ENCODE assay signal across 22 cellular contexts in the genomic region with DNA sequence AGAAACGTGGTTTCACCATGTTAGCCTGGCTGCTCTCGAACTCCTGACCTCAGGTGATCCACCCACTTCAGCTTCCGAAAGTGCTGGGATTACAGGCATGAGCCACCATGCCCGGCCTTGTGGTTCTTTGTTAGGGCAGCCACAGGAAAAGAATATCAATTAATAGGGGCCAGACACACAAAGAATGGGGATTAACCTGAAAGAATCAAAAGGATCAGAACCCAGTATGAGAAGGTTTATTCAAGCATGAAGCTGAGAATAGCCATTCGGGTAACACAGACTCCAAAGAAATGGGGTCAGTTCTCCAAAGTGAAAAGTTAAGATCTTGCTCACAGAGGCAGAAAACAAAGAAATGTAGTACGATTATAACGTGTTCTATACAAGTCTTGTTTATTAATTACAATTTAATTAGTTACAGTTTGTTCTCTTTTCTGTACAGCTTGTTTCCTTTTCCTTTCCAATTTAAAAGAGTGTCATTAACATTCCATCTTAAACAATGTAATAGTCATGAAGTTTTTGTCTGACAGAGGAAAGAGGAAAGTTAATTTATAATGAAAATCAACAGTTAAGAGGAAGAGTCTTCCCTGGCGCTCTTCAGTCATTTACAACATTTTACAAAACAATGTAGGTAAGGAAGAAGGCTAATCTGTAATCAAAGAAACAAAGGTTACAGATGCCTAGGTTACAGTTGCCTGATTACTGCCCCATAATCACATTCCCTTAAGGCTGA. TPM values are rescaled to one million over a fixed set of nuclear protein-coding genes. Genes with fewer than 3 reads are reported as not detected.
DNase-seq lines count a peak whose midpoint lies in the region; ATAC-seq, FAIRE-seq and TF ChIP-seq lines count a peak whose summit lies in the region.
"Had no signal": no experiment of that assay in that cellular context is flagged by ENCODE, and none has a peak within 500 bp of the region (broad histone marks: within the 10 kb centered on the region; RNA-seq: fewer than 3 reads in every experiment).

No MANE protein-coding gene starts in this region.

- H3K14ac ChIP-seq in H1 (ENCODE audit: insufficient read length), result no peak overlapping the region

- DNase-seq in H1 (ENCODE audit: low read depth in 1 of 2, low spot score in 2 of 2) (no peak), kidney glomerular epithelial cell (lab: John Stamatoyannopoulos, UW) (peak; percentile 41), small intestine (peak; percentile 22), adrenal gland (no peak), NCI-H1105 (lab: John Stamatoyannopoulos, UW) (no peak), osteocyte (ENCODE audit: extremely low spot score, unreplicated experiment) (no peak)
- DNase-seq: activated CD4-positive, alpha-beta memory T cell treated with anti-CD3 and anti-CD28 coated beads, Interleukin-2, amount 10 ng/mL, durations not matched to agents 7 days and 5 days; activated naive CD4-positive, alpha-beta T cell treated with anti-CD3 and anti-CD28 coated beads, Interleukin-2, amount 10 ng/mL, durations not matched to agents 7 days and 5 days; activated T-cell treated with anti-CD3 and anti-CD28 coated beads, Interleukin-2, amount 50 U/mL, for 1 hour; foreskin keratinocyte; NCI-H1436; NCI-H2171 treated with DMSO at 0.1 percent for 48 hours; NCI-H748 treated with DMSO at 0.1 percent for 48 hours; ovary; PC-3; stimulated activated CD4-positive, alpha-beta T cell treated with anti-CD3 and anti-CD28 coated beads, Interleukin-4, amount 100 ng/mL, for 24 hours; T-helper 17 cell had no signal

- peak overlapping the region; percentile 40 to 53; a peak in 2 of 4 replicates for H3K4me2 ChIP-seq in H1 (ENCODE audit: insufficient read depth in 1 of 2, low read depth in 2 of 2, low read length in 2 of 2)

- H3K79me1 ChIP-seq in H1 (ENCODE audit: low read depth, low read length), result no peaks in the 10 kb centered on the region

- peak overlapping the region; percentile 97; the same call in 1 of the 2 replicates for H2BK5ac ChIP-seq in H1 (ENCODE audit: low read depth, low read length)

- no peak overlapping the region for H2BK20ac ChIP-seq in H1 (ENCODE audit: low read length)

- H3K79me2 ChIP-seq in H1 (ENCODE audit: control insufficient read depth in 1 of 2, insufficient read depth in 2 of 2, low read length in 2 of 2), result no peaks in the 10 kb centered on the region

- CTCF ChIA-PET in H1 (lab: Charles Lee; ENCODE audit: partially characterized antibody), result interaction anchor here (0.7 to 2.9 kb wide), 2 partner anchors 251 to 292 kb away, joined by 4 to 7 read pairs; no protein-coding TSS in a partner anchor

- H3K4ac ChIP-seq in H1 (replicated peaks; ENCODE audit: insufficient read length, low read depth, low read length), result no peak overlapping the region

- 0 out of 2 replicates have a peak, but pooled peaks cover 2% of the 10 kb centered on the region for H3K23me2 ChIP-seq in H1 (ENCODE audit: low read depth, low read length)

- no peak overlapping the region for H4K5ac ChIP-seq in H1 (ENCODE audit: insufficient read length, low read depth, low read length)

- no peak overlapping the region for H2AK5ac ChIP-seq in H1 (ENCODE audit: low read depth, low read length)

- no peak overlapping the region for H4K8ac ChIP-seq in H1 (ENCODE audit: extremely low read depth, insufficient read depth, low read length)

- no peak overlapping the region for H3K27ac Mint-ChIP-seq in osteocyte (ENCODE audit: unreplicated experiment)
- H3K27ac Mint-ChIP-seq: activated CD4-positive, alpha-beta memory T cell treated with anti-CD3 and anti-CD28 coated beads, Interleukin-2, amount 10 ng/mL, durations not matched to agents 7 days and 5 days; activated naive CD4-positive, alpha-beta T cell treated with anti-CD3 and anti-CD28 coated beads, Interleukin-2, amount 10 ng/mL, durations not matched to agents 7 days and 5 days; T-helper 17 cell had no signal

- ATAC-seq in GM19328 (IDR thresholded peaks at IDR 0.05; ENCODE audit: unreplicated experiment), result no peak
- ATAC-seq: foreskin keratinocyte, PC-3, T-helper 17 cell had no signal

- POLR2A ChIA-PET in H1 (lab: Charles Lee; ENCODE audit: partially characterized antibody), result interaction anchor here (0.7 to 1.2 kb wide), 4 partner anchors 10 to 242 kb away, joined by 3 to 5 read pairs (median 3); a partner anchor contains a TSS

- H3K18ac ChIP-seq in H1 (ENCODE audit: extremely low read depth, low read length), result no peak overlapping the region; the same call in none of the 2 replicates

- H3K36me3 Mint-ChIP-seq in osteocyte (ENCODE audit: unreplicated experiment), result no peaks in the 10 kb centered on the region
- H3K36me3 Mint-ChIP-seq: activated naive CD4-positive, alpha-beta T cell treated with anti-CD3 and anti-CD28 coated beads, Interleukin-2, amount 10 ng/mL, durations not matched to agents 7 days and 5 days had no signal

- no peak overlapping the region for H3K4me3 Mint-ChIP-seq in osteocyte (ENCODE audit: unreplicated experiment)
- H3K4me3 Mint-ChIP-seq: activated CD4-positive, alpha-beta memory T cell treated with anti-CD3 and anti-CD28 coated beads, Interleukin-2, amount 10 ng/mL, durations not matched to agents 7 days and 5 days; activated naive CD4-positive, alpha-beta T cell treated with anti-CD3 and anti-CD28 coated beads, Interleukin-2, amount 10 ng/mL, durations not matched to agents 7 days and 5 days; T-helper 17 cell had no signal

- H2AFZ ChIP-seq in H1 (ENCODE audit: low read length), result no peak overlapping the region

- H3K9me3 Mint-ChIP-seq in osteocyte (ENCODE audit: unreplicated experiment), result no peaks in the 10 kb centered on the region
- H3K9me3 Mint-ChIP-seq: activated CD4-positive, alpha-beta memory T cell treated with anti-CD3 and anti-CD28 coated beads, Interleukin-2, amount 10 ng/mL, durations not matched to agents 7 days and 5 days; activated naive CD4-positive, alpha-beta T cell treated with anti-CD3 and anti-CD28 coated beads, Interleukin-2, amount 10 ng/mL, durations not matched to agents 7 days and 5 days had no signal

- TF ChIP-seq RAD21 in Ishikawa (IDR thresholded peaks at IDR 0.05; ENCODE audit: low read depth) (no peak), H1 (IDR thresholded peaks at IDR 0.05 in 1 of 2, conservative IDR thresholded peaks at IDR 0.05 in 1 of 2; ENCODE audit: low read depth in 2 of 2, low read length in 2 of 2) (no peak)

- no peak overlapping the region for H2BK12ac ChIP-seq in H1 (ENCODE audit: low read depth, low read length)

- TF ChIP-seq POLR2A in H1 (IDR thresholded peaks at IDR 0.05; ENCODE audit: control extremely low read depth in 1 of 2, low read depth in 2 of 2, low read length in 2 of 2) (no peak), adrenal gland (IDR thresholded peaks at IDR 0.05) (no peak)

- H3K4me1 ChIP-seq in H1 (replicated peaks in 1 of 4; ENCODE audit: control insufficient read depth in 3 of 4, insufficient read depth in 4 of 4, low read length in 3 of 4) (peaks cover 4 to 10% (median 9%) of the 10 kb centered on the region in 4 experiments), small intestine (ENCODE audit: control insufficient read depth in 2 of 2, insufficient read depth in 1 of 2, low read depth in 1 of 2, low read length in 1 of 2) (peaks cover 0 to 2% of the 10 kb centered on the region in 2 donors), adrenal gland (replicated peaks in 1 of 2) (no peaks in the 10 kb centered on the region)
- H3K4me1 ChIP-seq: foreskin keratinocyte had no signal

- TF ChIP-seq CTCF in H1 (IDR thresholded peaks at IDR 0.05; ENCODE audit: control extremely low read depth in 1 of 3, insufficient read depth in 1 of 3, low read depth in 1 of 3, low read length in 3 of 3), result no peak
- no peak for TF ChIP-seq CTCF in adrenal gland (IDR thresholded peaks at IDR 0.05)
- TF ChIP-seq CTCF in osteocyte (IDR thresholded peaks at IDR 0.05), result no peak

- H3K4me3 ChIP-seq in H1 (ENCODE audit: extremely low read depth in 1 of 4, insufficient read depth in 2 of 4, low read depth in 3 of 4, low read length in 4 of 4) (peak overlapping the region in 1 of 4 experiments; percentile 19; a peak in 1 of 8 replicates), small intestine (ENCODE audit: low read depth in 1 of 2, low read length in 2 of 2) (no peak overlapping the region), adrenal gland (no peak overlapping the region)
- H3K4me3 ChIP-seq: ovary, SJSA1 had no signal

- peak overlapping the region; percentile 92 for H2BK120ac ChIP-seq in H1 (replicated peaks; ENCODE audit: low read depth, low read length)

- H3K27ac ChIP-seq in H1 (ENCODE audit: low read depth, low read length), result no peak overlapping the region; the same call in 1 of the 2 replicates
- H3K27ac ChIP-seq in small intestine (ENCODE audit: low read depth in 1 of 2, low read length in 1 of 2), result no peak overlapping the region
- H3K27ac ChIP-seq in adrenal gland, result no peak overlapping the region
- H3K27ac ChIP-seq: foreskin keratinocyte, ovary, SJSA1 had no signal

- no peaks in the 10 kb centered on the region for H3K27me3 Mint-ChIP-seq in osteocyte (ENCODE audit: unreplicated experiment)

- H3K36me3 ChIP-seq in H1 (ENCODE audit: control insufficient read depth in 2 of 4, insufficient read depth in 4 of 4, low read length in 3 of 4) (no peaks in the 10 kb centered on the region), small intestine (ENCODE audit: control insufficient read depth in 2 of 2, insufficient read depth in 2 of 2, low read length in 2 of 2) (no peaks in the 10 kb centered on the region), adrenal gland (replicated peaks in 1 of 2) (no peaks in the 10 kb centered on the region)
- H3K36me3 ChIP-seq: ovary, SJSA1 had no signal

- no peaks in the 10 kb centered on the region for H4K20me1 ChIP-seq in H1 (replicated peaks in 1 of 2; ENCODE audit: control insufficient read depth in 1 of 2, insufficient read depth in 2 of 2, low read length in 2 of 2)

- H3K27me3 ChIP-seq in H1 (replicated peaks in 1 of 4; ENCODE audit: control insufficient read depth in 3 of 4, extremely low read depth in 1 of 4, insufficient read depth in 3 of 4, low read length in 3 of 4), result no peaks in the 10 kb centered on the region
- H3K27me3 ChIP-seq in small intestine (ENCODE audit: control insufficient read depth in 2 of 2, insufficient read depth in 2 of 2, low read length in 2 of 2), result no peaks in the 10 kb centered on the region
- no peaks in the 10 kb centered on the region for H3K27me3 ChIP-seq in adrenal gland
- H3K27me3 ChIP-seq: foreskin keratinocyte, ovary, SJSA1 had no signal

- FAIRE-seq in H1 (lab: Jason Lieb, UNC) (no peak), small intestine (lab: Jason Lieb, UNC) (no peak)
- FAIRE-seq: astrocyte, HTR-8/SVneo had no signal

- H4K91ac ChIP-seq in H1 (replicated peaks; ENCODE audit: insufficient read length, low read length), result peak overlapping the region; percentile 55

- intact Hi-C loops in adrenal gland (cut with DNase I), result no loop called here

- no peak overlapping the region for H3K23ac ChIP-seq in H1 (ENCODE audit: insufficient read length)

- H3K9me3 ChIP-seq in H1 (ENCODE audit: insufficient read depth in 2 of 2, low read depth in 1 of 2, low read length in 1 of 2) (no peaks in the 10 kb centered on the region; a peak in 1 of 4 replicates), small intestine (ENCODE audit: control insufficient read depth, low read depth) (no peaks in the 10 kb centered on the region), adrenal gland (replicated peaks in 1 of 3) (no peaks in the 10 kb centered on the region)
- H3K9me3 ChIP-seq: ovary, SJSA1 had no signal

- H3K56ac ChIP-seq in H1 (replicated peaks; ENCODE audit: insufficient read length, low read depth, low read length), result no peak overlapping the region

- H3K9ac ChIP-seq in H1 (replicated peaks in 1 of 4; ENCODE audit: extremely low read depth in 1 of 4, low read depth in 3 of 4, low read length in 3 of 4), result no peak overlapping the region

- H2BK15ac ChIP-seq in H1 (ENCODE audit: low read length), result no peak overlapping the region

- peaks cover 8% of the 10 kb centered on the region for H3K4me1 Mint-ChIP-seq in osteocyte (ENCODE audit: unreplicated experiment)
- H3K4me1 Mint-ChIP-seq: activated CD4-positive, alpha-beta memory T cell treated with anti-CD3 and anti-CD28 coated beads, Interleukin-2, amount 10 ng/mL, durations not matched to agents 7 days and 5 days; activated naive CD4-positive, alpha-beta T cell treated with anti-CD3 and anti-CD28 coated beads, Interleukin-2, amount 10 ng/mL, durations not matched to agents 7 days and 5 days; T-helper 17 cell had no signal

- TF ChIP-seq EP300 in Ishikawa (IDR thresholded peaks at IDR 0.05; ENCODE audit: borderline replicate concordance), result peak; percentile 36; the same call in 1 of the 2 replicates
- 0 out of 3 replicates have a peak, but pooled peaks of 1 of the 2 experiments have one; percentile 44 for TF ChIP-seq EP300 in H1 (IDR thresholded peaks at IDR 0.05; ENCODE audit: borderline replicate concordance in 1 of 2, low read depth in 2 of 2, low read length in 2 of 2)

- 12% methylated on average over 8 of the region's 8 CpGs; no CpG with 5 or more reads in 1 of the 2 experiments for WGBS in H1 (ENCODE audit: extremely low coverage in 1 of 2, insufficient coverage in 1 of 2, insufficient read length in 1 of 2, insufficient replicate concordance in 2 of 2, low coverage in 1 of 2, low lambda C conversion rate in 2 of 2, missing lambda C conversion rate in 1 of 2), 2 experiments
- WGBS in small intestine, 3 donors, result 45 to 54% (median 53%) methylated on average over 8 of the region's 8 CpGs
- 61 to 77% (median 75%) methylated on average over 7 to 8 of the region's 8 CpGs for WGBS in adrenal gland, 4 donors

RNA-seq across cellular contexts. Expression of a gene that starts 51.3 kb away (rescaled TPM):
- 1.6 and 1.7 TPM in 2 replicates for total RNA-seq in H1 (2021; fragmentation: NEBNext Ultra II Directional; extraction: Animal tissue kit (Norgen Biotek cat#: 25700))
- polyA plus RNA-seq in H1 (2011; rRNA removed) (1.0 and 1.6 TPM in 2 replicates), small intestine (1 to 10 TPM in 1 of 3 donors, not detected in 2; 2.4 TPM), adrenal gland (1 to 10 TPM; 1.2 to 6.7 (median 5.1) TPM)
- polyA plus RNA-seq in H1 (2011; cell fraction: cytosol; rRNA removed), result 0.96 TPM
- polyA plus RNA-seq in H1 (2011; cell fraction: nucleus; rRNA removed), result 1.5 TPM
- 1.6 to 2.1 TPM (median 1.8 TPM) in 4 replicates for polyA plus RNA-seq in H1 (2012, experiment 1 of 2)
- polyA plus RNA-seq in H1 (2012, experiment 2 of 2), result 1.8 TPM
- 2.7 TPM for polyA plus RNA-seq in H1 (2013, experiment 1 of 2)
- 3.0 TPM for polyA plus RNA-seq in H1 (2013, experiment 2 of 2)
- 0.32 and 1.1 TPM in 2 replicates for polyA minus RNA-seq in H1 (2011; rRNA and poly(A)+ RNA removed)
- not detected for polyA minus RNA-seq in H1 (2011; cell fraction: cytosol; rRNA and poly(A)+ RNA removed)
- 1.2 TPM for polyA minus RNA-seq in H1 (2011; cell fraction: nucleus; rRNA and poly(A)+ RNA removed)
- total RNA-seq in adrenal gland (1 to 10 TPM; 1.5 to 7.0 (median 2.5) TPM), osteocyte (2.9 and 3.2 TPM in 2 replicates)

Comparison
In these comparisons a context has a peak if more than half of its experiments do, and no peak if none do; other contexts are left out.
1. DNase-seq: peak in kidney glomerular epithelial cell (single experiment) and small intestine (single experiment); none in H1 (0 of 2), adrenal gland (0 of 7), NCI-H1105 (single experiment) and osteocyte (single experiment).